1 cellular context compared by ENCODE assay signal in genomic region chr19:7852851-7853759, GRCh38.
TF ChIP-seq lines count a peak whose summit lies in the region.

No MANE protein-coding gene starts in this region.

TF ChIP-seq in IMR-90, 13 proteins besides CTCF, POLR2A, EP300 and RAD21:
- TF ChIP-seq SMC3 (IDR thresholded peaks at IDR 0.05; ENCODE audit: low read depth, low read length) (peak; percentile 59), CHD1 (IDR thresholded peaks at IDR 0.05; ENCODE audit: low read depth, low read length) (no peak), MAZ (IDR thresholded peaks at IDR 0.05; ENCODE audit: borderline replicate concordance, low read depth, low read length) (peak; percentile 34; the same call in 1 of the 2 replicates)
